Comparison of ENCODE assay signal across 14 cellular contexts in genomic region chr17:17191961-17192381, GRCh38. TPM values are rescaled to one million over a fixed set of nuclear protein-coding genes. Genes with fewer than 3 reads are reported as not detected.
DNase-seq lines count a peak whose midpoint lies in the region; ATAC-seq and TF ChIP-seq lines count a peak whose summit lies in the region.
"Had no signal": no experiment of that assay in that cellular context is flagged by ENCODE, and none has a peak within 500 bp of the region (broad histone marks: within the 10 kb centered on the region; RNA-seq: fewer than 3 reads in every experiment).

No MANE protein-coding gene starts in this region.

- no peak overlapping the region for H3K4me2 ChIP-seq in fibroblast of lung (ENCODE audit: extremely low read depth, insufficient read depth, low read length)

- no peaks in the 10 kb centered on the region for H3K9me3 Mint-ChIP-seq in activated naive CD8-positive, alpha-beta T cell treated with anti-CD3 and anti-CD28 coated beads, Interleukin-2, amount 50 U/mL, for 24 hours
- H3K9me3 Mint-ChIP-seq: type B pancreatic cell, WTC11 had no signal

- H3K9ac ChIP-seq in fibroblast of lung (ENCODE audit: insufficient read depth, low read length), result no peak overlapping the region
- H3K9ac ChIP-seq: parathyroid adenoma had no signal

- H3K79me2 ChIP-seq in ACC112 (ENCODE audit: control insufficient read depth, insufficient read depth, low read length, unreplicated experiment) (no peaks in the 10 kb centered on the region), fibroblast of lung (ENCODE audit: control insufficient read depth, insufficient read depth, low read length) (no peaks in the 10 kb centered on the region)
- H3K79me2 ChIP-seq: parathyroid adenoma had no signal

- H3K4me3 ChIP-seq in ACC112 (ENCODE audit: low read depth, low read length) (no peak overlapping the region), fibroblast of lung (replicated peaks in 1 of 4; ENCODE audit: control extremely low read depth in 1 of 4, insufficient read depth in 1 of 4, low read depth in 3 of 4, low read length in 4 of 4) (no peak overlapping the region), ovary (no peak overlapping the region), lower leg skin (ENCODE audit: low read depth, poor library complexity, severe bottlenecking) (no peak overlapping the region)
- H3K4me3 ChIP-seq: SK-N-MC had no signal

- H3K36me3 Mint-ChIP-seq in activated naive CD8-positive, alpha-beta T cell treated with anti-CD3 and anti-CD28 coated beads, Interleukin-2, amount 50 U/mL, for 24 hours (ENCODE audit: low read depth), result no peaks in the 10 kb centered on the region

- H3K27me3 ChIP-seq in ACC112 (ENCODE audit: insufficient read depth, low read length), result no peaks in the 10 kb centered on the region
- no peaks in the 10 kb centered on the region for H3K27me3 ChIP-seq in fibroblast of lung (ENCODE audit: control insufficient read depth, insufficient read depth, low read length)
- H3K27me3 ChIP-seq in ovary, result no peaks in the 10 kb centered on the region
- H3K27me3 ChIP-seq: brain microvascular endothelial cell had no signal

- H3K27ac ChIP-seq in ACC112 (ENCODE audit: low read depth, low read length) (peak overlapping the region; percentile 60; the same call in 1 of the 2 replicates), fibroblast of lung (ENCODE audit: insufficient read depth, low read length) (peak overlapping the region; percentile 20), ovary (peak overlapping the region; percentile 37 to 38)
- H3K27ac ChIP-seq: brain microvascular endothelial cell, parathyroid adenoma had no signal

- H3K4me1 Mint-ChIP-seq in activated naive CD8-positive, alpha-beta T cell treated with anti-CD3 and anti-CD28 coated beads, Interleukin-2, amount 50 U/mL, for 24 hours, result peaks cover 4% of the 10 kb centered on the region

- H3K27me3 Mint-ChIP-seq in activated naive CD8-positive, alpha-beta T cell treated with anti-CD3 and anti-CD28 coated beads, Interleukin-2, amount 50 U/mL, for 24 hours, result no peaks in the 10 kb centered on the region
- H3K27me3 Mint-ChIP-seq: type B pancreatic cell had no signal

- H3K36me3 ChIP-seq in ACC112 (ENCODE audit: insufficient read depth, low read length) (no peaks in the 10 kb centered on the region), fibroblast of lung (ENCODE audit: control insufficient read depth, insufficient read depth, low read length) (peaks cover 4% of the 10 kb centered on the region), ovary (no peaks in the 10 kb centered on the region)

- 10 to 28% (median 12%) methylated on average over 10 of the region's 10 CpGs for WGBS in ovary, 3 donors
- WGBS in lower leg skin, 2 donors, result 66 to 71% methylated on average over 10 of the region's 10 CpGs

- H3K4me1 ChIP-seq in ACC112 (ENCODE audit: control insufficient read depth, insufficient read depth, low read length, unreplicated experiment), result peaks cover 26% of the 10 kb centered on the region
- H3K4me1 ChIP-seq in fibroblast of lung (ENCODE audit: control insufficient read depth, extremely low read depth, insufficient read depth, low read length), result peaks cover 20% of the 10 kb centered on the region
- peaks cover 7% of the 10 kb centered on the region for H3K4me1 ChIP-seq in ovary (ENCODE audit: insufficient read depth)
- H3K4me1 ChIP-seq: parathyroid adenoma had no signal

- TF ChIP-seq EP300 in ovary (IDR thresholded peaks at IDR 0.05), result no peak

- H3K27ac Mint-ChIP-seq in activated naive CD8-positive, alpha-beta T cell treated with anti-CD3 and anti-CD28 coated beads, Interleukin-2, amount 50 U/mL, for 24 hours, result no peak overlapping the region
- H3K27ac Mint-ChIP-seq: type B pancreatic cell had no signal

- TF ChIP-seq CTCF in fibroblast of lung (conservative IDR thresholded peaks at IDR 0.05 in 1 of 2, IDR thresholded peaks at IDR 0.05 in 1 of 2; ENCODE audit: low read depth in 1 of 2, low read length in 2 of 2) (no peak), ovary (IDR thresholded peaks at IDR 0.05) (no peak), lower leg skin (IDR thresholded peaks at IDR 0.05) (no peak)

- no peak overlapping the region for H3K4me3 Mint-ChIP-seq in activated naive CD8-positive, alpha-beta T cell treated with anti-CD3 and anti-CD28 coated beads, Interleukin-2, amount 50 U/mL, for 24 hours
- H3K4me3 Mint-ChIP-seq: type B pancreatic cell, WTC11 had no signal

- H3K9me3 ChIP-seq in fibroblast of lung (ENCODE audit: control insufficient read depth, insufficient read depth, low read depth, low read length), result no peaks in the 10 kb centered on the region
- no peaks in the 10 kb centered on the region for H3K9me3 ChIP-seq in ovary

- intact Hi-C loops in ovary (cut with DNase I), result no loop called here
- intact Hi-C loops in lower leg skin (cut with DNase I; ENCODE audit: low total_unique reads), result no loop called here

- DNase-seq in NAMALWA (ENCODE audit: low spot score) (peak; percentile 49), fibroblast of lung (ENCODE audit: low read depth in 2 of 2) (peak; percentile 31 to 47), ovary (no peak), lower leg skin (ENCODE audit: low spot score in 2 of 2) (no peak), SIG-M5 (lab: John Stamatoyannopoulos, UW) (no peak)
- DNase-seq in activated naive CD8-positive, alpha-beta T cell treated with anti-CD3 and anti-CD28 coated beads, Interleukin-2, amount 50 U/mL, for 24 hours, result no peak
- DNase-seq: activated T-cell treated with anti-CD3 and anti-CD28 coated beads, Interleukin-2, amount 50 U/mL, for 1 hour had no signal

- no peaks in the 10 kb centered on the region for H4K20me1 ChIP-seq in fibroblast of lung (ENCODE audit: control insufficient read depth, extremely low read depth, insufficient read depth, low read length)

- H2AFZ ChIP-seq in ACC112 (ENCODE audit: low read length, unreplicated experiment) (no peak overlapping the region), fibroblast of lung (ENCODE audit: low read length) (no peak overlapping the region)
- H2AFZ ChIP-seq: parathyroid adenoma had no signal

- no peak for TF ChIP-seq POLR2A in ovary (IDR thresholded peaks at IDR 0.05)
- no peak for TF ChIP-seq POLR2A in lower leg skin (IDR thresholded peaks at IDR 0.05)

- no peak for ATAC-seq in activated naive CD8-positive, alpha-beta T cell treated with anti-CD3 and anti-CD28 coated beads, Interleukin-2, amount 50 U/mL, for 24 hours
- ATAC-seq in GM19328 (IDR thresholded peaks at IDR 0.05; ENCODE audit: unreplicated experiment), result no peak
- ATAC-seq: WTC11 had no signal

RNA-seq across cellular contexts. Expression of gene PLD6, which starts 14.2 kb away (rescaled TPM):
- 6.7 and 7.8 TPM in 2 replicates for total RNA-seq in fibroblast of lung
- polyA plus RNA-seq in fibroblast of lung, result 2.5 and 4.7 TPM in 2 replicates
- polyA plus RNA-seq in fibroblast of lung (2012), result 1.5 and 3.6 TPM in 2 replicates
- 0.47 and 2.8 TPM in 2 replicates for polyA minus RNA-seq in fibroblast of lung (ENCODE audit: low replicate concordance)
- 10 to 100 TPM in 1 of 7 donors, 1 to 10 TPM in 6; 2.7 to 12.8 (median 7.5) TPM for total RNA-seq in ovary
- polyA plus RNA-seq in ovary, result 1 to 10 TPM; 7.2 to 7.3 TPM
- 1 to 10 TPM; 4.2 to 7.0 (median 5.0) TPM for total RNA-seq in lower leg skin

RNA-seq across cellular contexts. Expression of gene FLCN, which starts 45.0 kb away (rescaled TPM):
- 66.5 and 68.5 TPM in 2 replicates for total RNA-seq in fibroblast of lung
- 16.4 and 17.5 TPM in 2 replicates for polyA plus RNA-seq in fibroblast of lung
- 28.3 and 34.2 TPM in 2 replicates for polyA plus RNA-seq in fibroblast of lung (2012)
- polyA minus RNA-seq in fibroblast of lung (ENCODE audit: low replicate concordance), result 54.8 and 71.1 TPM in 2 replicates
- 10 to 100 TPM; 27.9 to 55.7 (median 45.1) TPM for total RNA-seq in ovary
- 10 to 100 TPM; 16.4 to 29.0 TPM for polyA plus RNA-seq in ovary
- total RNA-seq in lower leg skin, result 10 to 100 TPM; 33.4 to 54.8 (median 39.1) TPM

Comparison
In these comparisons a context has a peak if more than half of its experiments do, and no peak if none do; other contexts are left out.
1. DNase-seq: peak in NAMALWA (single experiment) and fibroblast of lung (2 of 2); none in ovary (0 of 5), lower leg skin (0 of 2), activated naive CD8-positive, alpha-beta T cell treated with anti-CD3 and anti-CD28 coated beads, Interleukin-2, amount 50 U/mL, for 24 hours (single experiment) and SIG-M5 (single experiment).
2. Peak in every context shown above with its lines, with median percentiles within 50 percentile points of each other: H3K27ac ChIP-seq.